ENCODE assay signal across 8 cellular contexts in genomic region chr16:23504076-23504452, GRCh38. TPM values are rescaled to one million over a fixed set of nuclear protein-coding genes. Genes with fewer than 3 reads are reported as not detected.
DNase-seq lines count a peak whose midpoint lies in the region; ATAC-seq and TF ChIP-seq lines count a peak whose summit lies in the region.

No MANE protein-coding gene starts in this region.

- no peaks in the 10 kb centered on the region for H3K9me3 Mint-ChIP-seq in endothelial cell (ENCODE audit: unreplicated experiment)

- peaks cover 80% of the 10 kb centered on the region for H3K79me2 ChIP-seq in smooth muscle cell (ENCODE audit: low read depth)

- no peaks in the 10 kb centered on the region for H3K9me3 ChIP-seq in Peyer's patch
- no peaks in the 10 kb centered on the region for H3K9me3 ChIP-seq in smooth muscle cell (replicated peaks; ENCODE audit: low read depth)

- no peak for TF ChIP-seq CTCF in Peyer's patch (IDR thresholded peaks at IDR 0.05)
- TF ChIP-seq CTCF in smooth muscle cell (IDR thresholded peaks at IDR 0.05; ENCODE audit: borderline replicate concordance, insufficient read depth, poor library complexity, severe bottlenecking): no peak
- no peak for TF ChIP-seq CTCF in endothelial cell (IDR thresholded peaks at IDR 0.05; ENCODE audit: unreplicated experiment)

- H3K27ac ChIP-seq in Peyer's patch (peak overlapping the region in 3 of 4 donors; percentile 24 to 93 (median 58)), smooth muscle cell (ENCODE audit: low read depth) (peak overlapping the region; percentile 8)

- H3K36me3 ChIP-seq in Peyer's patch: no peaks in the 10 kb centered on the region
- no peaks in the 10 kb centered on the region for H3K36me3 ChIP-seq in smooth muscle cell (ENCODE audit: low read depth)

- H3K4me2 ChIP-seq in smooth muscle cell: peak overlapping the region; percentile 37

- peaks cover 6% of the 10 kb centered on the region for H3K27me3 Mint-ChIP-seq in endothelial cell (ENCODE audit: unreplicated experiment)

- H3K4me1 ChIP-seq in Peyer's patch (peaks cover 0 to 37% (median 28%) of the 10 kb centered on the region in 4 donors), smooth muscle cell (ENCODE audit: low read depth) (peaks cover 40% of the 10 kb centered on the region)

- TF ChIP-seq POLR2A in Peyer's patch (IDR thresholded peaks at IDR 0.05): no peak

- H3K36me3 Mint-ChIP-seq in endothelial cell (ENCODE audit: low read depth, unreplicated experiment): peaks cover 11% of the 10 kb centered on the region

- 89% methylated on average over 5 of the region's 5 CpGs for WGBS in smooth muscle cell (ENCODE audit: low lambda C conversion rate)

- H2AFZ ChIP-seq in smooth muscle cell (ENCODE audit: low read depth): no peak overlapping the region

- DNase-seq in Peyer's patch (no peak), fibroblast of gingiva (ENCODE audit: low read depth) (peak; percentile 44), smooth muscle cell (lab: John Stamatoyannopoulos, UW; ENCODE audit: unreplicated experiment) (no peak), HuH-7.5 (ENCODE audit: low spot score) (no peak), endothelial cell (ENCODE audit: low spot score) (no peak), HK-2 (ENCODE audit: unreplicated experiment) (no peak)

- peaks cover 30% of the 10 kb centered on the region for H3K4me1 Mint-ChIP-seq in endothelial cell (ENCODE audit: unreplicated experiment)

- H3K27ac Mint-ChIP-seq in endothelial cell (ENCODE audit: unreplicated experiment): no peak overlapping the region

- H3K27me3 ChIP-seq in Peyer's patch (no peaks in the 10 kb centered on the region), smooth muscle cell (ENCODE audit: low read depth) (no peaks in the 10 kb centered on the region)

- no peak overlapping the region for H3K4me3 ChIP-seq in Peyer's patch
- no peak overlapping the region for H3K4me3 ChIP-seq in smooth muscle cell

- H3F3A ChIP-seq in smooth muscle cell (ENCODE audit: low read depth): peaks cover 14% of the 10 kb centered on the region

- H3K4me3 Mint-ChIP-seq in endothelial cell (ENCODE audit: unreplicated experiment): no peak overlapping the region

- peaks cover 100% of the 10 kb centered on the region for H4K20me1 ChIP-seq in smooth muscle cell (ENCODE audit: low read depth)

- H3K9ac ChIP-seq in smooth muscle cell (ENCODE audit: low read depth): no peak overlapping the region

- ATAC-seq in GM19035 (IDR thresholded peaks at IDR 0.05; ENCODE audit: unreplicated experiment) (peak; percentile 11), HG03460 (IDR thresholded peaks at IDR 0.05; ENCODE audit: unreplicated experiment) (no peak)

RNA-seq across cellular contexts. Expression of gene GGA2, which starts 6.2 kb away (rescaled TPM):
- total RNA-seq in Peyer's patch (100 to 1,000 TPM in 1 of 4 donors, 10 to 100 TPM in 3; 13.8 to 254 (median 54.7) TPM), smooth muscle cell (27.7 and 42.5 TPM in 2 replicates), endothelial cell (ENCODE audit: unreplicated experiment) (65.1 TPM)
- 32.2 TPM in 2 replicates for polyA plus RNA-seq in smooth muscle cell

RNA-seq across cellular contexts. Expression of gene COG7, which starts 51.1 kb away (rescaled TPM):
- total RNA-seq in Peyer's patch (10 to 100 TPM; 20.1 to 81.7 (median 50.4) TPM), smooth muscle cell (17.2 and 23.3 TPM in 2 replicates), endothelial cell (ENCODE audit: unreplicated experiment) (10.1 TPM)
- 17.6 and 20.1 TPM in 2 replicates for polyA plus RNA-seq in smooth muscle cell

RNA-seq across cellular contexts. Expression of gene EARS2, which starts 53.1 kb away (rescaled TPM):
- 10 to 100 TPM; 13.8 to 37.4 (median 28.0) TPM for total RNA-seq in Peyer's patch
- total RNA-seq in smooth muscle cell: 14.3 and 32.8 TPM in 2 replicates
- 13.0 and 22.8 TPM in 2 replicates for polyA plus RNA-seq in smooth muscle cell
- 14.1 TPM for total RNA-seq in endothelial cell (ENCODE audit: unreplicated experiment)

RNA-seq across cellular contexts. Expression of gene UBFD1, which starts 53.5 kb away (rescaled TPM):
- total RNA-seq in Peyer's patch (10 to 100 TPM; 19.4 to 90.8 (median 37.9) TPM), smooth muscle cell (69.3 and 111 TPM in 2 replicates), endothelial cell (ENCODE audit: unreplicated experiment) (89.1 TPM)
- polyA plus RNA-seq in smooth muscle cell: 31.9 and 35.5 TPM in 2 replicates
